Comparison of ENCODE assay signal across 22 cellular contexts in genomic region chr9:114421147-114421546, GRCh38. TPM values are rescaled to one million over a fixed set of nuclear protein-coding genes. Genes with fewer than 3 reads are reported as not detected.
A peak's percentile ranks its signal among the peaks of the same experiment; 100 is the strongest.
DNase-seq lines count a peak whose midpoint lies in the region; ATAC-seq, FAIRE-seq and TF ChIP-seq lines count a peak whose summit lies in the region.
"Had no signal": no experiment of that assay in that cellular context is flagged by ENCODE, and none has a peak within 500 bp of the region (broad histone marks: within the 10 kb centered on the region; RNA-seq: fewer than 3 reads in every experiment).

No MANE protein-coding gene starts in this region.

- peak; percentile 25 for DNase-seq in H7
- no peak for DNase-seq in H1 (ENCODE audit: low read depth in 1 of 2, low spot score in 2 of 2)
- DNase-seq in sigmoid colon = peak; percentile 57
- DNase-seq in upper lobe of right lung = peak; percentile 21
- DNase-seq in NCI-H1092 (lab: John Stamatoyannopoulos, UW) = no peak
- no peak for DNase-seq in COR-L47 (lab: John Stamatoyannopoulos, UW)
- DNase-seq: 8988T; ACHN; AML-193; BE2C; Calu3; CD4-positive, alpha-beta T cell; CD8-positive, alpha-beta memory T cell; DND-41; GM23248; HFFc6 had no signal

- no peak overlapping the region for H2BK5ac ChIP-seq in H1 (ENCODE audit: low read depth, low read length)

- H3K27me3 ChIP-seq in H7 (ENCODE audit: control insufficient read depth, insufficient read depth, low read length) (no peaks in the 10 kb centered on the region), H1 (replicated peaks in 1 of 4; ENCODE audit: control insufficient read depth in 3 of 4, extremely low read depth in 1 of 4, insufficient read depth in 3 of 4, low read length in 3 of 4) (no peaks in the 10 kb centered on the region), sigmoid colon (no peaks in the 10 kb centered on the region), upper lobe of right lung (no peaks in the 10 kb centered on the region)
- H3K27me3 ChIP-seq: BE2C; BLaER1 treated with 17β-estradiol and CSF1 and Interleukin-3, amounts not matched to agents 10 nM and 100 nM had no signal

- H3K79me2 ChIP-seq in H1 (ENCODE audit: control insufficient read depth in 1 of 2, insufficient read depth in 2 of 2, low read length in 2 of 2) = no peaks in the 10 kb centered on the region

- 0 out of 2 replicates have a peak overlapping the region, but pooled peaks have one; percentile 22 for H4K8ac ChIP-seq in H1 (ENCODE audit: extremely low read depth, insufficient read depth, low read length)

- H2BK20ac ChIP-seq in H1 (ENCODE audit: low read length) = no peak overlapping the region

- CTCF ChIA-PET in H1 (lab: Charles Lee; ENCODE audit: partially characterized antibody) = interaction anchor here (0.9 to 22.5 kb wide), 11 partner anchors 10 to 317 kb away, joined by 3 to 271 read pairs (median 3); no protein-coding TSS in a partner anchor

- H4K5ac ChIP-seq in H1 (ENCODE audit: insufficient read length, low read depth, low read length) = no peak overlapping the region

- H3K4me3 ChIP-seq in H7 (ENCODE audit: insufficient read depth, low read depth, low read length) (no peak overlapping the region), H1 (ENCODE audit: extremely low read depth in 1 of 4, insufficient read depth in 2 of 4, low read depth in 3 of 4, low read length in 4 of 4) (no peak overlapping the region), sigmoid colon (no peak overlapping the region), upper lobe of right lung (no peak overlapping the region)
- H3K4me3 ChIP-seq: A549; BLaER1 treated with 17β-estradiol and CSF1 and Interleukin-3, amounts not matched to agents 10 nM and 100 nM; GM23248; HAP-1 had no signal

- H3K9me3 ChIP-seq in H1 (ENCODE audit: insufficient read depth in 2 of 2, low read depth in 1 of 2, low read length in 1 of 2) (no peaks in the 10 kb centered on the region), sigmoid colon (no peaks in the 10 kb centered on the region), upper lobe of right lung (no peaks in the 10 kb centered on the region)
- H3K9me3 ChIP-seq: A549, BE2C, HAP-1 had no signal

- no peak overlapping the region for H2AFZ ChIP-seq in H1 (ENCODE audit: low read length)
- H2AFZ ChIP-seq: GM23248 had no signal

- TF ChIP-seq RAD21 in H1 (IDR thresholded peaks at IDR 0.05 in 1 of 2, conservative IDR thresholded peaks at IDR 0.05 in 1 of 2; ENCODE audit: low read depth in 2 of 2, low read length in 2 of 2) = no peak

- no peak overlapping the region for H3K27ac ChIP-seq in H1 (ENCODE audit: low read depth, low read length)
- H3K27ac ChIP-seq in sigmoid colon = no peak overlapping the region
- no peak overlapping the region for H3K27ac ChIP-seq in upper lobe of right lung
- H3K27ac ChIP-seq: A549; BLaER1 treated with 17β-estradiol and CSF1 and Interleukin-3, amounts not matched to agents 10 nM and 100 nM; GM23248 had no signal

- H2BK12ac ChIP-seq in H1 (ENCODE audit: low read depth, low read length) = no peak overlapping the region

- no peak overlapping the region for H2BK15ac ChIP-seq in H1 (ENCODE audit: low read length)

- TF ChIP-seq CTCF in H1 (IDR thresholded peaks at IDR 0.05; ENCODE audit: control extremely low read depth in 1 of 3, insufficient read depth in 1 of 3, low read depth in 1 of 3, low read length in 3 of 3) = no peak
- TF ChIP-seq CTCF in sigmoid colon (IDR thresholded peaks at IDR 0.05) = no peak
- no peak for TF ChIP-seq CTCF in upper lobe of right lung (IDR thresholded peaks at IDR 0.05)

- H2AK5ac ChIP-seq in H1 (ENCODE audit: low read depth, low read length) = no peak overlapping the region

- no peak overlapping the region for H3K4me2 ChIP-seq in H1 (ENCODE audit: insufficient read depth in 1 of 2, low read depth in 2 of 2, low read length in 2 of 2)
- H3K4me2 ChIP-seq: A549 had no signal

- H3K36me3 ChIP-seq in H7 (replicated peaks; ENCODE audit: control insufficient read depth, insufficient read depth, low read length) (no peaks in the 10 kb centered on the region), H1 (ENCODE audit: control insufficient read depth in 2 of 4, insufficient read depth in 4 of 4, low read length in 3 of 4) (no peaks in the 10 kb centered on the region; a peak in 1 of 8 replicates), sigmoid colon (peaks cover 0 to 26% (median 1%) of the 10 kb centered on the region in 4 donors), upper lobe of right lung (no peaks in the 10 kb centered on the region)
- H3K36me3 ChIP-seq: BE2C; BLaER1 treated with 17β-estradiol and CSF1 and Interleukin-3, amounts not matched to agents 10 nM and 100 nM; HAP-1 had no signal

- 78% methylated on average over 2 of the region's 2 CpGs; no CpG with 5 or more reads in 1 of the 2 experiments for WGBS in H1 (ENCODE audit: extremely low coverage in 1 of 2, insufficient coverage in 1 of 2, insufficient read length in 1 of 2, insufficient replicate concordance in 2 of 2, low coverage in 1 of 2, low lambda C conversion rate in 2 of 2, missing lambda C conversion rate in 1 of 2), 2 experiments
- 86 to 92% methylated on average over 2 of the region's 2 CpGs for WGBS in sigmoid colon, 2 donors

- no peaks in the 10 kb centered on the region for H3K23me2 ChIP-seq in H1 (ENCODE audit: low read depth, low read length)

- H3K4me1 ChIP-seq in H1 (replicated peaks in 1 of 4; ENCODE audit: control insufficient read depth in 3 of 4, insufficient read depth in 4 of 4, low read length in 3 of 4) (peaks cover 0 to 8% (median 4%) of the 10 kb centered on the region in 4 experiments; a peak in 3 of 7 replicates), sigmoid colon (no peaks in the 10 kb centered on the region), upper lobe of right lung (no peaks in the 10 kb centered on the region)
- H3K4me1 ChIP-seq: A549, BE2C, HAP-1 had no signal

- no peak overlapping the region for H3K18ac ChIP-seq in H1 (ENCODE audit: extremely low read depth, low read length)

- H2BK120ac ChIP-seq in H1 (replicated peaks; ENCODE audit: low read depth, low read length) = no peak overlapping the region

- FAIRE-seq in H1 (lab: Jason Lieb, UNC) = no peak
- FAIRE-seq: A549, G401.6, GM12892 had no signal

- intact Hi-C loops in sigmoid colon (cut with DNase I) = no loop called here
- intact Hi-C loops in upper lobe of right lung (cut with DNase I) = no loop called here

- ATAC-seq in upper lobe of right lung = no peak
- no peak for ATAC-seq in GM19463 (IDR thresholded peaks at IDR 0.05; ENCODE audit: unreplicated experiment)
- ATAC-seq: A549 had no signal

- TF ChIP-seq POLR2A in H1 (IDR thresholded peaks at IDR 0.05; ENCODE audit: control extremely low read depth in 1 of 2, low read depth in 2 of 2, low read length in 2 of 2) (no peak), sigmoid colon (IDR thresholded peaks at IDR 0.05) (no peak)

- no peak overlapping the region for H3K23ac ChIP-seq in H1 (ENCODE audit: insufficient read length)

- no peak for TF ChIP-seq EP300 in H1 (IDR thresholded peaks at IDR 0.05; ENCODE audit: borderline replicate concordance in 1 of 2, low read depth in 2 of 2, low read length in 2 of 2)
- TF ChIP-seq EP300 in sigmoid colon (IDR thresholded peaks at IDR 0.05) = no peak

- POLR2A ChIA-PET in H1 (lab: Charles Lee; ENCODE audit: partially characterized antibody) = interaction anchor here (1.7 kb wide), 1 partner anchor 18 kb away, joined by 6 read pairs; no protein-coding TSS in a partner anchor

- H4K20me1 ChIP-seq in H1 (replicated peaks in 1 of 2; ENCODE audit: control insufficient read depth in 1 of 2, insufficient read depth in 2 of 2, low read length in 2 of 2) = no peaks in the 10 kb centered on the region
- H4K20me1 ChIP-seq: BLaER1 treated with 17β-estradiol and CSF1 and Interleukin-3, amounts not matched to agents 10 nM and 100 nM had no signal

- no peak overlapping the region for H3K9ac ChIP-seq in H1 (replicated peaks in 1 of 4; ENCODE audit: extremely low read depth in 1 of 4, low read depth in 3 of 4, low read length in 3 of 4)
- H3K9ac ChIP-seq: BLaER1 treated with 17β-estradiol and CSF1 and Interleukin-3, amounts not matched to agents 10 nM and 100 nM; GM23248 had no signal

- H3K79me1 ChIP-seq in H1 (ENCODE audit: low read depth, low read length) = no peaks in the 10 kb centered on the region

- H3K14ac ChIP-seq in H1 (ENCODE audit: insufficient read length) = no peak overlapping the region

- H3K4ac ChIP-seq in H1 (replicated peaks; ENCODE audit: insufficient read length, low read depth, low read length) = no peak overlapping the region

- no peak overlapping the region for H4K91ac ChIP-seq in H1 (replicated peaks; ENCODE audit: insufficient read length, low read length)

- no peak overlapping the region for H3K56ac ChIP-seq in H1 (replicated peaks; ENCODE audit: insufficient read length, low read depth, low read length)

TF ChIP-seq in H1, 55 proteins besides CTCF, POLR2A, EP300 and RAD21 (continues in another document):
- TF ChIP-seq TCF12 (IDR thresholded peaks at IDR 0.05; ENCODE audit: low read depth, low read length) (no peak), RNF2 (IDR thresholded peaks at IDR 0.05; ENCODE audit: borderline replicate concordance, low read depth, low read length, missing control alignments, poor library complexity, severe bottlenecking) (no peak), KDM5A (IDR thresholded peaks at IDR 0.05; ENCODE audit: low read length) (no peak), ZNF274 (IDR thresholded peaks at IDR 0.05; ENCODE audit: borderline replicate concordance, extremely low read depth, low read length) (no peak), NRF1 (IDR thresholded peaks at IDR 0.05; ENCODE audit: low read depth, low read length) (no peak), KDM1A (IDR thresholded peaks at IDR 0.05; ENCODE audit: borderline replicate concordance, low read length) (no peak), NANOG (IDR thresholded peaks at IDR 0.05; ENCODE audit: insufficient read depth, low read depth, low read length, poor library complexity, severe bottlenecking) (no peak), JUN (IDR thresholded peaks at IDR 0.05; ENCODE audit: low read depth, low read length) (no peak)

RNA-seq across cellular contexts. Expression of gene AKNA, which starts 33.4 kb away (rescaled TPM):
- total RNA-seq in H7 (2014; rRNA removed; shearing (Covaris generic)) = 16.7 and 17.4 TPM in 2 replicates
- 25.9 and 27.4 TPM in 2 replicates for total RNA-seq in H1 (2021; fragmentation: NEBNext Ultra II Directional; extraction: Animal tissue kit (Norgen Biotek cat#: 25700))
- polyA plus RNA-seq in H1 (2011; rRNA removed) = 21.0 and 28.3 TPM in 2 replicates
- 18.3 TPM for polyA plus RNA-seq in H1 (2011; cell fraction: cytosol; rRNA removed)
- polyA plus RNA-seq in H1 (2011; cell fraction: nucleus; rRNA removed) = 62.7 TPM
- 16.3 to 28.1 TPM (median 25.3 TPM) in 4 replicates for polyA plus RNA-seq in H1 (2012, experiment 1 of 2)
- polyA plus RNA-seq in H1 (2012, experiment 2 of 2) = 16.4 TPM
- 16.0 TPM for polyA plus RNA-seq in H1 (2013, experiment 1 of 2)
- polyA plus RNA-seq in H1 (2013, experiment 2 of 2) = 15.2 TPM
- 21.8 and 26.9 TPM in 2 replicates for polyA minus RNA-seq in H1 (2011; rRNA and poly(A)+ RNA removed)
- 32.5 TPM for polyA minus RNA-seq in H1 (2011; cell fraction: cytosol; rRNA and poly(A)+ RNA removed)
- polyA minus RNA-seq in H1 (2011; cell fraction: nucleus; rRNA and poly(A)+ RNA removed) = 36.8 TPM
- 10 to 100 TPM; 13.6 to 18.6 (median 17.7) TPM for total RNA-seq in sigmoid colon
- polyA plus RNA-seq in sigmoid colon = 10 to 100 TPM in 2 of 3 donors, 1 to 10 TPM in 1; 9.9 to 81.6 (median 10.2) TPM
- 54.7 TPM for total RNA-seq in upper lobe of right lung

Comparison
In these comparisons a context has a peak if more than half of its experiments do, and no peak if none do; other contexts are left out.
1. DNase-seq: peak in H7 (single experiment), sigmoid colon (single experiment) and upper lobe of right lung (single experiment); none in H1 (0 of 2), NCI-H1092 (single experiment) and COR-L47 (single experiment).